In genomic region chr16:22007159-22007508, GRCh38 we compare ENCODE assay signal across 8 cellular contexts. TPM values are rescaled to one million over a fixed set of nuclear protein-coding genes. Genes with fewer than 3 reads are reported as not detected.
DNase-seq lines count a peak whose midpoint lies in the region; ATAC-seq and TF ChIP-seq lines count a peak whose summit lies in the region.

No MANE protein-coding gene starts in this region.

- peak overlapping the region; percentile 86 for H3K27ac Mint-ChIP-seq in central memory CD8-positive, alpha-beta T cell (ENCODE audit: low read depth)
- peak overlapping the region; percentile 19 to 96 (median 88) for H3K27ac Mint-ChIP-seq in naive B cell

- peaks cover 4% of the 10 kb centered on the region for H3K36me3 Mint-ChIP-seq in central memory CD8-positive, alpha-beta T cell (ENCODE audit: insufficient read depth)
- no peaks in the 10 kb centered on the region for H3K36me3 Mint-ChIP-seq in naive B cell

- peak overlapping the region; percentile 72 for H3K4me3 ChIP-seq in AG10803 (ENCODE audit: low read length)
- peak overlapping the region; percentile 76 for H3K4me3 ChIP-seq in Jurkat, Clone E6-1 (ENCODE audit: low read length)

- H3K27me3 Mint-ChIP-seq in central memory CD8-positive, alpha-beta T cell: no peaks in the 10 kb centered on the region
- H3K27me3 Mint-ChIP-seq in naive B cell: no peaks in the 10 kb centered on the region

- H3K9me3 Mint-ChIP-seq in central memory CD8-positive, alpha-beta T cell: no peaks in the 10 kb centered on the region
- H3K9me3 Mint-ChIP-seq in naive B cell: no peaks in the 10 kb centered on the region

- ATAC-seq in central memory CD8-positive, alpha-beta T cell (replicated peaks; ENCODE audit: extremely low read depth, poor library complexity, severe bottlenecking): no peak
- no peak for ATAC-seq in naive B cell (ENCODE audit: low read depth in 2 of 2)
- ATAC-seq in HG03039 (IDR thresholded peaks at IDR 0.05; ENCODE audit: unreplicated experiment): no peak

- in situ Hi-C loops in ACHN (cut with HindIII; ENCODE audit: low pct_ligation_motif_present, low pct_unique_long_range_greater_than_20kb, low sequenced_read_pairs): loop anchor here (25.0 kb wide), 1 partner anchor 180 kb away; no protein-coding TSS in a partner anchor

- peaks cover 40% of the 10 kb centered on the region for H3K4me1 Mint-ChIP-seq in central memory CD8-positive, alpha-beta T cell
- peaks cover 32 to 45% (median 33%) of the 10 kb centered on the region in 3 donors for H3K4me1 Mint-ChIP-seq in naive B cell

- no peak for DNase-seq in AG10803 (ENCODE audit: low read depth)
- no peak for DNase-seq in Jurkat, Clone E6-1 (ENCODE audit: low read depth, low spot score)
- DNase-seq in central memory CD8-positive, alpha-beta T cell (ENCODE audit: low spot score in 2 of 2): no peak
- DNase-seq in naive B cell: no peak
- DNase-seq in activated CD4-positive, CD25-positive, alpha-beta regulatory T cell (lab: John Stamatoyannopoulos, UW): no peak
- no peak for DNase-seq in ACHN
- no peak for DNase-seq in activated CD4-positive, alpha-beta T cell treated with anti-CD3 and anti-CD28 coated beads for 1 hour

- no peak for TF ChIP-seq CTCF in AG10803 (conservative IDR thresholded peaks at IDR 0.05; ENCODE audit: low read length)

- H3K4me3 Mint-ChIP-seq in central memory CD8-positive, alpha-beta T cell: peak overlapping the region; percentile 88
- H3K4me3 Mint-ChIP-seq in naive B cell: peak overlapping the region; percentile 84 to 96 (median 93)

RNA-seq across cellular contexts. Expression of gene MOSMO, which starts 0.8 kb away (rescaled TPM):
- 5.1 TPM for polyA plus RNA-seq in Jurkat, Clone E6-1 (2012; ENCODE audit: insufficient read depth, insufficient read length)
- 1 to 10 TPM; 3.1 to 7.1 (median 6.2) TPM for polyA plus RNA-seq in naive B cell (ENCODE audit: low read depth in 6 of 6)

RNA-seq across cellular contexts. Expression of gene PDZD9, which starts 6.2 kb away (rescaled TPM):
- polyA plus RNA-seq in Jurkat, Clone E6-1 (2012; ENCODE audit: insufficient read depth, insufficient read length): not detected
- polyA plus RNA-seq in naive B cell (ENCODE audit: low read depth in 6 of 6): under 1 TPM in 1 of 6 donors, not detected in 5; 0.29 TPM

RNA-seq across cellular contexts. Expression of gene UQCRC2, which starts 54.0 kb away (rescaled TPM):
- polyA plus RNA-seq in Jurkat, Clone E6-1 (2012; ENCODE audit: insufficient read depth, insufficient read length): 315 TPM
- 100 to 1,000 TPM; 153 to 292 (median 181) TPM for polyA plus RNA-seq in naive B cell (ENCODE audit: low read depth in 6 of 6)
